In genomic region chr16:1311212-1311737, GRCh38 we compare ENCODE assay signal across 9 cellular contexts. TPM values are rescaled to one million over a fixed set of nuclear protein-coding genes. Genes with fewer than 3 reads are reported as not detected.
A peak's percentile ranks its signal among the peaks of the same experiment; 100 is the strongest.
DNase-seq lines count a peak whose midpoint lies in the region; ATAC-seq and TF ChIP-seq lines count a peak whose summit lies in the region.
"Had no signal": no experiment of that assay in that cellular context is flagged by ENCODE, and none has a peak within 500 bp of the region (broad histone marks: within the 10 kb centered on the region; RNA-seq: fewer than 3 reads in every experiment).

No MANE protein-coding gene starts in this region.

- H3K9ac ChIP-seq in adipocyte (ENCODE audit: low read length), result peak overlapping the region; percentile 89

- H3K27me3 ChIP-seq in adipocyte (replicated peaks; ENCODE audit: control insufficient read depth, insufficient read depth, low read length) (no peaks in the 10 kb centered on the region), thoracic aorta (replicated peaks; ENCODE audit: insufficient read depth) (no peaks in the 10 kb centered on the region)

- H3K4me1 Mint-ChIP-seq in activated CD4-positive, alpha-beta T cell treated with anti-CD3 and anti-CD28 coated beads, Interleukin-2, amount 10 ng/mL, durations not matched to agents 24 days and 14 days, result peaks cover 21% of the 10 kb centered on the region

- H3K36me3 Mint-ChIP-seq in activated CD4-positive, alpha-beta T cell treated with anti-CD3 and anti-CD28 coated beads, Interleukin-2, amount 10 ng/mL, durations not matched to agents 24 days and 14 days (ENCODE audit: low read depth), result peaks cover 40% of the 10 kb centered on the region

- no peaks in the 10 kb centered on the region for H3K9me3 ChIP-seq in adipocyte (ENCODE audit: control insufficient read depth, low read length)
- no peaks in the 10 kb centered on the region for H3K9me3 ChIP-seq in thoracic aorta

- H3K4me1 ChIP-seq in adipocyte (ENCODE audit: control insufficient read depth, insufficient read depth, low read length) (peaks cover 27% of the 10 kb centered on the region), thoracic aorta (ENCODE audit: control insufficient read depth in 1 of 2, low read depth in 2 of 2) (peaks cover 19 to 38% of the 10 kb centered on the region in 2 donors)

- no peaks in the 10 kb centered on the region for H3K27me3 Mint-ChIP-seq in activated CD4-positive, alpha-beta T cell treated with anti-CD3 and anti-CD28 coated beads, Interleukin-2, amount 10 ng/mL, durations not matched to agents 24 days and 14 days

- H3K36me3 ChIP-seq in adipocyte (ENCODE audit: control insufficient read depth, insufficient read depth, low read length, severe bottlenecking), result peaks cover 25% of the 10 kb centered on the region
- peaks cover 26% of the 10 kb centered on the region for H3K36me3 ChIP-seq in thoracic aorta

- intact Hi-C loops in activated CD4-positive, alpha-beta T cell treated with anti-CD3 and anti-CD28 coated beads, Interleukin-2, amount 10 ng/mL, durations not matched to agents 24 days and 14 days (cut with micrococcal nuclease), result loop anchor here (2.0 kb wide), 2 partner anchors 40 to 68 kb away; partner anchors contain the start of genes GNPTG and TSR3

- H3K4me3 ChIP-seq in adipocyte (ENCODE audit: low read length) (peak overlapping the region; percentile 96), thoracic aorta (peak overlapping the region; percentile 89)

- H3K9me3 Mint-ChIP-seq in activated CD4-positive, alpha-beta T cell treated with anti-CD3 and anti-CD28 coated beads, Interleukin-2, amount 10 ng/mL, durations not matched to agents 24 days and 14 days, result peaks cover 3% of the 10 kb centered on the region

- no peak for DNase-seq in activated CD4-positive, alpha-beta T cell treated with anti-CD3 and anti-CD28 coated beads, Interleukin-2, amount 10 ng/mL, durations not matched to agents 24 days and 14 days
- DNase-seq in activated CD4-positive, alpha-beta T cell treated with anti-CD3 and anti-CD28 coated beads for 1 hour, result no peak
- DNase-seq in adipocyte (ENCODE audit: low read depth), result peak; percentile 32
- DNase-seq in left lobe of liver (ENCODE audit: low spot score), result peak; percentile 45
- DNase-seq in thoracic aorta (ENCODE audit: low spot score), result no peak
- no peak for DNase-seq in medulla oblongata (ENCODE audit: extremely low spot score)
- DNase-seq in SHP77 treated with DMSO at 0.1 percent for 48 hours (lab: John Stamatoyannopoulos, UW), result no peak
- DNase-seq: activated CD8-positive, alpha-beta memory T cell treated with anti-CD3 and anti-CD28 coated beads for 24 hours had no signal

- no peak for TF ChIP-seq CTCF in thoracic aorta (IDR thresholded peaks at IDR 0.05)

- H3K4me3 Mint-ChIP-seq in activated CD4-positive, alpha-beta T cell treated with anti-CD3 and anti-CD28 coated beads, Interleukin-2, amount 10 ng/mL, durations not matched to agents 24 days and 14 days, result peak overlapping the region; percentile 94

- ATAC-seq in left lobe of liver (no peak), thoracic aorta (ENCODE audit: insufficient number of reproducible peaks, low FRiP score, low read depth) (no peak), GM21737 (IDR thresholded peaks at IDR 0.05; ENCODE audit: unreplicated experiment) (no peak)

- no peak overlapping the region for H3K27ac ChIP-seq in thoracic aorta

- H3K27ac Mint-ChIP-seq in activated CD4-positive, alpha-beta T cell treated with anti-CD3 and anti-CD28 coated beads, Interleukin-2, amount 10 ng/mL, durations not matched to agents 24 days and 14 days, result peak overlapping the region; percentile 92

RNA-seq across cellular contexts. Expression of gene UBE2I, which starts 1.8 kb away (rescaled TPM):
- 269 and 278 TPM in 2 replicates for total RNA-seq in activated CD4-positive, alpha-beta T cell treated with anti-CD3 and anti-CD28 coated beads, Interleukin-2, amount 10 ng/mL, durations not matched to agents 24 days and 14 days
- total RNA-seq in left lobe of liver (28.0 TPM), thoracic aorta (10 to 100 TPM; 68.2 to 76.1 TPM)

RNA-seq across cellular contexts. Expression of gene BAIAP3, which starts 22.2 kb away (rescaled TPM):
- 0.30 TPM in 1 of 2 replicates, not detected in the other for total RNA-seq in activated CD4-positive, alpha-beta T cell treated with anti-CD3 and anti-CD28 coated beads, Interleukin-2, amount 10 ng/mL, durations not matched to agents 24 days and 14 days
- total RNA-seq in left lobe of liver, result 8.1 TPM
- total RNA-seq in thoracic aorta, result 10 to 100 TPM in 1 of 2 donors, 1 to 10 TPM in 1; 2.5 to 15.7 TPM

RNA-seq across cellular contexts. Expression of gene TSR3, which starts 40.4 kb away (rescaled TPM):
- total RNA-seq in activated CD4-positive, alpha-beta T cell treated with anti-CD3 and anti-CD28 coated beads, Interleukin-2, amount 10 ng/mL, durations not matched to agents 24 days and 14 days, result 81.5 and 88.2 TPM in 2 replicates
- total RNA-seq in left lobe of liver, result 32.5 TPM
- total RNA-seq in thoracic aorta, result 100 to 1,000 TPM in 1 of 2 donors, 10 to 100 TPM in 1; 61.7 to 124 TPM

RNA-seq across cellular contexts. Expression of gene GNPTG, which starts 40.5 kb away (rescaled TPM):
- 23.3 and 23.9 TPM in 2 replicates for total RNA-seq in activated CD4-positive, alpha-beta T cell treated with anti-CD3 and anti-CD28 coated beads, Interleukin-2, amount 10 ng/mL, durations not matched to agents 24 days and 14 days
- total RNA-seq in left lobe of liver (58.3 TPM), thoracic aorta (10 to 100 TPM; 67.9 to 69.7 TPM)

RNA-seq across cellular contexts. Expression of gene TPSD1, which starts 55.4 kb away (rescaled TPM):
- total RNA-seq in activated CD4-positive, alpha-beta T cell treated with anti-CD3 and anti-CD28 coated beads, Interleukin-2, amount 10 ng/mL, durations not matched to agents 24 days and 14 days, result not detected in 2 replicates
- not detected for total RNA-seq in left lobe of liver
- total RNA-seq in thoracic aorta, result 1 to 10 TPM in 1 of 2 donors, not detected in 1; 3.1 TPM

Comparison
In these comparisons a context has a peak if more than half of its experiments do, and no peak if none do; other contexts are left out.
1. DNase-seq: peak in adipocyte (single experiment) and left lobe of liver (single experiment); none in activated CD4-positive, alpha-beta T cell treated with anti-CD3 and anti-CD28 coated beads, Interleukin-2, amount 10 ng/mL, durations not matched to agents 24 days and 14 days (single experiment), activated CD4-positive, alpha-beta T cell treated with anti-CD3 and anti-CD28 coated beads for 1 hour (single experiment), thoracic aorta (single experiment), medulla oblongata (single experiment) and SHP77 treated with DMSO at 0.1 percent for 48 hours (single experiment).